In genomic region chr4:161403781-161404180, GRCh38 we compare ENCODE assay signal across 26 cellular contexts.
"Had no signal": no experiment of that assay in that cellular context is flagged by ENCODE, and none has a peak within 500 bp of the region (broad histone marks: within the 10 kb centered on the region; RNA-seq: fewer than 3 reads in every experiment).

No MANE protein-coding gene starts in this region.

- H3K9me3 ChIP-seq: colonic mucosa, prostate gland, sigmoid colon, thyroid gland had no signal

- H3K4me1 Mint-ChIP-seq: endodermal cell; memory B cell; naive thymus-derived CD8-positive, alpha-beta T cell; nephron progenitor cell; stimulated activated effector memory CD8-positive, alpha-beta T cell treated with anti-CD3 and anti-CD28 coated beads, Interleukin-12 subunit alpha, Interleukin-12 subunit beta, amount 100 ng/mL, for 72 hours had no signal

- H3K27ac Mint-ChIP-seq: dendritic cell treated with granulocyte-macrophage colony-stimulating factor and Interleukin-4, amounts not matched to agents 40 ng/mL and 50 ng/mL, for 4 days; endodermal cell; memory B cell; naive thymus-derived CD8-positive, alpha-beta T cell; nephron progenitor cell; stimulated activated effector memory CD8-positive, alpha-beta T cell treated with anti-CD3 and anti-CD28 coated beads, Interleukin-12 subunit alpha, Interleukin-12 subunit beta, amount 100 ng/mL, for 72 hours had no signal

- H3K27me3 Mint-ChIP-seq: dendritic cell treated with granulocyte-macrophage colony-stimulating factor and Interleukin-4, amounts not matched to agents 40 ng/mL and 50 ng/mL, for 4 days; memory B cell; naive thymus-derived CD8-positive, alpha-beta T cell had no signal

- DNase-seq: colonic mucosa; effector CD8-positive, alpha-beta T cell; endodermal cell; foreskin keratinocyte; heart left ventricle; kidney; midbrain; naive thymus-derived CD8-positive, alpha-beta T cell; nephron progenitor cell; nucleus accumbens; right cardiac atrium; sigmoid colon; stimulated activated CD4-positive, alpha-beta T cell treated with anti-CD3 and anti-CD28 coated beads, Interleukin-2, amount 100 ng/mL, for 24 hours; stimulated activated CD4-positive, alpha-beta T cell treated with anti-CD3 and anti-CD28 coated beads, Interleukin-4, amount 100 ng/mL, for 24 hours; stimulated activated naive CD4-positive, alpha-beta T cell treated with Interleukin-2 at 50 U/mL for 16 hours; stomach; thyroid gland; trophoblast cell had no signal

- H3K4me3 Mint-ChIP-seq: dendritic cell treated with granulocyte-macrophage colony-stimulating factor and Interleukin-4, amounts not matched to agents 40 ng/mL and 50 ng/mL, for 4 days; endodermal cell; memory B cell; naive thymus-derived CD8-positive, alpha-beta T cell; nephron progenitor cell; stimulated activated effector memory CD8-positive, alpha-beta T cell treated with anti-CD3 and anti-CD28 coated beads, Interleukin-12 subunit alpha, Interleukin-12 subunit beta, amount 100 ng/mL, for 72 hours had no signal

- H3K36me3 ChIP-seq: colonic mucosa, gastroesophageal sphincter, heart left ventricle, prostate gland, sigmoid colon, stomach, thyroid gland had no signal

- H3K36me3 Mint-ChIP-seq: memory B cell; naive thymus-derived CD8-positive, alpha-beta T cell; stimulated activated effector memory CD8-positive, alpha-beta T cell treated with anti-CD3 and anti-CD28 coated beads, Interleukin-12 subunit alpha, Interleukin-12 subunit beta, amount 100 ng/mL, for 72 hours had no signal

- H3K4me3 ChIP-seq: colonic mucosa, gastroesophageal sphincter, heart left ventricle, hepatocyte, lung, prostate gland, sigmoid colon, stomach, thyroid gland had no signal

- H3K27ac ChIP-seq: colonic mucosa, epithelial cell of prostate, foreskin keratinocyte, gastroesophageal sphincter, heart left ventricle, hepatocyte, prostate gland, sigmoid colon, stomach, thyroid gland had no signal

- H3K4me1 ChIP-seq: colonic mucosa, foreskin keratinocyte, gastroesophageal sphincter, heart left ventricle, prostate gland, stomach, thyroid gland had no signal
